8 cellular contexts compared by ENCODE assay signal in genomic region chr16:4693956-4694663, GRCh38. TPM values are rescaled to one million over a fixed set of nuclear protein-coding genes. Genes with fewer than 3 reads are reported as not detected.
DNase-seq lines count a peak whose midpoint lies in the region; ATAC-seq and TF ChIP-seq lines count a peak whose summit lies in the region.

No MANE protein-coding gene starts in this region.

- POLR2A ChIA-PET in BJ (lab: Charles Lee), result no interaction called here

- TF ChIP-seq CTCF in BJ (IDR thresholded peaks at IDR 0.05; ENCODE audit: insufficient read depth, low read depth, low read length) (no peak), glutamatergic neuron (IDR thresholded peaks at IDR 0.05; ENCODE audit: partially characterized antibody, unreplicated experiment) (no peak), ovary (IDR thresholded peaks at IDR 0.05) (no peak)

- WGBS in ovary, 3 donors, result 1 to 3% (median 3%) methylated on average over 23 to 55 of the region's 55 CpGs

- CTCF ChIA-PET in BJ (lab: Yijun Ruan, JAX), result no interaction called here
- CTCF ChIA-PET in activated naive CD4-positive, alpha-beta T cell treated with anti-CD3 and anti-CD28 coated beads, Interleukin-2, amount 10 ng/mL, durations not matched to agents 7 days and 5 days (lab: Charles Lee), result interaction anchor here (0.8 to 2.7 kb wide), 3 partner anchors 11 to 36 kb away, joined by 3 to 9 read pairs (median 3); no protein-coding TSS in a partner anchor

- intact Hi-C loops in ovary (cut with DNase I), result loop anchor here in 1 of 4 donors (5.0 kb wide), 1 partner anchor 38 kb away; the partner anchor contains the start of genes ANKS3 and DNAAF8

- peaks cover 7% of the 10 kb centered on the region for H3K36me3 Mint-ChIP-seq in activated naive CD4-positive, alpha-beta T cell treated with anti-CD3 and anti-CD28 coated beads, Interleukin-2, amount 10 ng/mL, durations not matched to agents 7 days and 5 days
- H3K36me3 Mint-ChIP-seq in glutamatergic neuron (ENCODE audit: unreplicated experiment), result no peaks in the 10 kb centered on the region

- H3K27ac Mint-ChIP-seq in activated naive CD4-positive, alpha-beta T cell treated with anti-CD3 and anti-CD28 coated beads, Interleukin-2, amount 10 ng/mL, durations not matched to agents 7 days and 5 days, result peak overlapping the region; percentile 78
- peak overlapping the region; percentile 52 for H3K27ac Mint-ChIP-seq in glutamatergic neuron (ENCODE audit: unreplicated experiment)

- peaks cover 16% of the 10 kb centered on the region for H3K4me1 Mint-ChIP-seq in activated naive CD4-positive, alpha-beta T cell treated with anti-CD3 and anti-CD28 coated beads, Interleukin-2, amount 10 ng/mL, durations not matched to agents 7 days and 5 days
- H3K4me1 Mint-ChIP-seq in glutamatergic neuron (ENCODE audit: low read depth, unreplicated experiment), result peaks cover 4% of the 10 kb centered on the region

- H3K9me3 Mint-ChIP-seq in activated naive CD4-positive, alpha-beta T cell treated with anti-CD3 and anti-CD28 coated beads, Interleukin-2, amount 10 ng/mL, durations not matched to agents 7 days and 5 days, result no peaks in the 10 kb centered on the region
- H3K9me3 Mint-ChIP-seq in glutamatergic neuron (ENCODE audit: unreplicated experiment), result peaks cover 8% of the 10 kb centered on the region

- peaks cover 44% of the 10 kb centered on the region for H3K36me3 ChIP-seq in BJ (ENCODE audit: control insufficient read depth, insufficient read depth, low read length)
- H3K36me3 ChIP-seq in ovary, result no peaks in the 10 kb centered on the region

- TF ChIP-seq POLR2A in ovary (IDR thresholded peaks at IDR 0.05), result no peak

- peaks cover 5% of the 10 kb centered on the region for H3K4me1 ChIP-seq in ovary (ENCODE audit: insufficient read depth)

- H3K9me3 ChIP-seq in ovary, result no peaks in the 10 kb centered on the region

- DNase-seq in BJ (ENCODE audit: low read depth) (no peak), NCI-H774 (lab: John Stamatoyannopoulos, UW) (peak; percentile 4), glutamatergic neuron (no peak), ovary (peak; percentile 61 to 75 (median 66)), putamen (ENCODE audit: low spot score) (no peak), kidney glomerular epithelial cell (lab: John Stamatoyannopoulos, UW) (no peak)
- DNase-seq in activated naive CD4-positive, alpha-beta T cell treated with anti-CD3 and anti-CD28 coated beads, Interleukin-2, amount 10 ng/mL, durations not matched to agents 7 days and 5 days, result peak; percentile 68

- peak overlapping the region; percentile 40 to 60 for H3K27ac ChIP-seq in ovary

- H3K4me3 ChIP-seq in BJ (ENCODE audit: low read depth, low read length), result peak overlapping the region; percentile 82
- peak overlapping the region; percentile 51 for H3K4me3 ChIP-seq in ovary

- no peaks in the 10 kb centered on the region for H3K27me3 Mint-ChIP-seq in activated naive CD4-positive, alpha-beta T cell treated with anti-CD3 and anti-CD28 coated beads, Interleukin-2, amount 10 ng/mL, durations not matched to agents 7 days and 5 days
- peaks cover 14% of the 10 kb centered on the region for H3K27me3 Mint-ChIP-seq in glutamatergic neuron (ENCODE audit: unreplicated experiment)

- H3K27me3 ChIP-seq in BJ (ENCODE audit: control insufficient read depth, insufficient read depth, low read length) (no peaks in the 10 kb centered on the region), ovary (no peaks in the 10 kb centered on the region)

- no peak for TF ChIP-seq EP300 in ovary (IDR thresholded peaks at IDR 0.05)

- peak; percentile 2 for ATAC-seq in GM21529 (IDR thresholded peaks at IDR 0.05; ENCODE audit: unreplicated experiment)

- H3K4me3 Mint-ChIP-seq in activated naive CD4-positive, alpha-beta T cell treated with anti-CD3 and anti-CD28 coated beads, Interleukin-2, amount 10 ng/mL, durations not matched to agents 7 days and 5 days, result peak overlapping the region; percentile 81
- H3K4me3 Mint-ChIP-seq in glutamatergic neuron (ENCODE audit: unreplicated experiment), result peak overlapping the region; percentile 81

RNA-seq across cellular contexts. Expression of gene NUDT16L1, which starts 0.7 kb away (rescaled TPM):
- polyA plus RNA-seq in BJ (2011; rRNA removed) (17.4 and 33.3 TPM in 2 replicates), ovary (10 to 100 TPM in 1 of 2 donors, 1 to 10 TPM in 1; 8.1 to 33.6 TPM)
- polyA minus RNA-seq in BJ (2011; rRNA and poly(A)+ RNA removed), result 4.0 and 5.9 TPM in 2 replicates
- total RNA-seq in glutamatergic neuron (ENCODE audit: unreplicated experiment) (34.3 TPM), ovary (10 to 100 TPM; 19.4 to 33.1 (median 28.0) TPM)

RNA-seq across cellular contexts. Expression of gene ANKS3, which starts 40.0 kb away (rescaled TPM):
- polyA plus RNA-seq in BJ (2011; rRNA removed) (14.6 and 23.7 TPM in 2 replicates), ovary (10 to 100 TPM in 1 of 2 donors, 1 to 10 TPM in 1; 6.7 to 26.0 TPM)
- 15.1 and 29.6 TPM in 2 replicates for polyA minus RNA-seq in BJ (2011; rRNA and poly(A)+ RNA removed)
- total RNA-seq in glutamatergic neuron (ENCODE audit: unreplicated experiment) (43.5 TPM), ovary (10 to 100 TPM; 19.8 to 37.4 (median 32.3) TPM)

RNA-seq across cellular contexts. Expression of gene DNAAF8, which starts 40.2 kb away (rescaled TPM):
- polyA plus RNA-seq in BJ (2011; rRNA removed), result 1.9 and 2.2 TPM in 2 replicates
- polyA minus RNA-seq in BJ (2011; rRNA and poly(A)+ RNA removed), result 2.0 and 3.5 TPM in 2 replicates
- total RNA-seq in glutamatergic neuron (ENCODE audit: unreplicated experiment), result 0.59 TPM
- 1 to 10 TPM in 6 of 7 donors, under 1 TPM in 1; 0.48 to 9.1 (median 1.5) TPM for total RNA-seq in ovary
- 1 to 10 TPM in 1 of 2 donors, under 1 TPM in 1; 0.35 to 1.2 TPM for polyA plus RNA-seq in ovary

Comparison
In these comparisons a context has a peak if more than half of its experiments do, and no peak if none do; other contexts are left out.
1. DNase-seq: peak in NCI-H774 (single experiment), activated naive CD4-positive, alpha-beta T cell treated with anti-CD3 and anti-CD28 coated beads, Interleukin-2, amount 10 ng/mL, durations not matched to agents 7 days and 5 days (single experiment) and ovary (5 of 5); none in BJ (single experiment), glutamatergic neuron (single experiment), putamen (single experiment) and kidney glomerular epithelial cell (single experiment).